1 cellular context compared by ENCODE assay signal in genomic region chr17:61583242-61583641, GRCh38.
TF ChIP-seq lines count a peak whose summit lies in the region.

No MANE protein-coding gene starts in this region.

TF ChIP-seq in HCT116, 20 proteins besides CTCF, POLR2A, EP300 and RAD21 (continued from another document):
- TF ChIP-seq ZBTB33 (IDR thresholded peaks at IDR 0.05; ENCODE audit: extremely low read depth, insufficient replicate concordance, low read length) (no peak), JUND (IDR thresholded peaks at IDR 0.05) (peak; percentile 58), MAX (IDR thresholded peaks at IDR 0.05) (peak; percentile 44), ZNF274 (IDR thresholded peaks at IDR 0.05; ENCODE audit: low read depth, low read length) (no peak), TCF7L2 (IDR thresholded peaks at IDR 0.05; ENCODE audit: borderline replicate concordance, extremely low read depth, insufficient read depth, insufficient read length) (no peak), ATF3 (IDR thresholded peaks at IDR 0.05) (peak; percentile 76), REST (IDR thresholded peaks at IDR 0.05; ENCODE audit: low read depth) (no peak), ZFX (IDR thresholded peaks at IDR 0.05) (no peak), EGR1 (IDR thresholded peaks at IDR 0.05; ENCODE audit: low read depth) (no peak), ELF1 (IDR thresholded peaks at IDR 0.05; ENCODE audit: borderline replicate concordance, low read depth) (no peak; the same call in 1 of the 2 replicates), SRF (IDR thresholded peaks at IDR 0.05; ENCODE audit: low read depth) (0 out of 2 replicates have a peak, but pooled peaks have one; percentile 20), YY1 (IDR thresholded peaks at IDR 0.05; ENCODE audit: extremely low read depth, insufficient replicate concordance, low read depth, low read length) (no peak), POLR2AphosphoS5 (IDR thresholded peaks at IDR 0.05; ENCODE audit: low read depth, low read length) (no peak), SIN3A (IDR thresholded peaks at IDR 0.05; ENCODE audit: low read depth) (peak; percentile 44; the same call in 1 of the 2 replicates)
TF ChIP-seq in HCT116: peak in this region for 8.
